8 cellular contexts compared by ENCODE assay signal in the genomic region with DNA sequence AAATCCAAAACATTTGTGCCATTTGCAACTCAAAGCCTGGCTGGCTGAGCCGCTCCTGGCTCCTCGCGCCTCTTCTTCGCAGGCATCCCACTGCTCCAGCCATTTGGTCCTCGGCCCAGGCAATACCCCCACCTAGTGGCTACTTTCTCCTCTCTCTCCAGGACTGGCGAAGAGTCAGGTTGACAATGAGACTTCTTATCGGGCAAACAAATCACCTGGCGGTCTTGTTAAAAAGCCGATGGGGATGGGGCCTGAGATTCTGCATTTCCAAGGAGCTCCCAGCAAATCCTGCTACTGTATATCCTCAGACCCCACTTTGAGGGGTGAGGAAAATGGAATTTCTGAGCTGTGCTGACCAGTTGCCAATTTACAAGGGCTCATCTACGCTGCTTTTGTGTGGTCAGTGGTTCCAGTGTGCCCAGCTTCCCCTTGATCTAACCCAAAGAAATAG.
DNase-seq lines count a peak whose midpoint lies in the region; ATAC-seq and TF ChIP-seq lines count a peak whose summit lies in the region.

No MANE protein-coding gene starts in this region.

- no peak for ATAC-seq in activated CD8-positive, alpha-beta T cell treated with anti-CD3 and anti-CD28 coated beads for 36 hours
- no peak for ATAC-seq in sciatic nerve
- ATAC-seq in GM18867 (IDR thresholded peaks at IDR 0.05; ENCODE audit: unreplicated experiment) = no peak

- H3K36me3 ChIP-seq in left ventricle myocardium inferior = no peaks in the 10 kb centered on the region

- H3K4me1 ChIP-seq in left ventricle myocardium inferior = no peaks in the 10 kb centered on the region

- H3K9me3 Mint-ChIP-seq in activated CD8-positive, alpha-beta T cell treated with anti-CD3 and anti-CD28 coated beads for 36 hours = no peaks in the 10 kb centered on the region
- H3K9me3 Mint-ChIP-seq in T-helper 2 cell treated with Interferon-gamma antibody and Interleukin-4, amounts not matched to agents 5 μg/mL and 100 μg/mL, for 36 hours = no peaks in the 10 kb centered on the region

- H3K27me3 ChIP-seq in left ventricle myocardium inferior (ENCODE audit: low read depth) = peaks cover 90% of the 10 kb centered on the region

- H3K9me3 ChIP-seq in left ventricle myocardium inferior (replicated peaks) = no peaks in the 10 kb centered on the region

- peak; percentile 79 for TF ChIP-seq CTCF in GM12864 (IDR thresholded peaks at IDR 0.05; ENCODE audit: low read depth, low read length, missing control alignments)
- TF ChIP-seq CTCF in activated CD8-positive, alpha-beta T cell treated with anti-CD3 and anti-CD28 coated beads for 36 hours (IDR thresholded peaks at IDR 0.05) = peak; percentile 64
- peak; percentile 78 for TF ChIP-seq CTCF in left ventricle myocardium inferior (IDR thresholded peaks at IDR 0.05; ENCODE audit: borderline replicate concordance)

- H3K36me3 Mint-ChIP-seq in activated CD8-positive, alpha-beta T cell treated with anti-CD3 and anti-CD28 coated beads for 36 hours (ENCODE audit: low read depth) = no peaks in the 10 kb centered on the region
- no peaks in the 10 kb centered on the region for H3K36me3 Mint-ChIP-seq in T-helper 2 cell treated with Interferon-gamma antibody and Interleukin-4, amounts not matched to agents 5 μg/mL and 100 μg/mL, for 36 hours (ENCODE audit: low read depth)

- DNase-seq in AG08396 (ENCODE audit: low spot score) (peak; percentile 68), GM12864 (ENCODE audit: low read depth) (peak; percentile 16), NCI-H146 treated with DMSO at 0.1 percent for 48 hours (lab: John Stamatoyannopoulos, UW; ENCODE audit: unreplicated experiment) (peak; percentile 2), left ventricle myocardium inferior (peak; percentile 26), sciatic nerve (ENCODE audit: low spot score) (peak; percentile 64)
- DNase-seq in activated CD8-positive, alpha-beta T cell treated with anti-CD3 and anti-CD28 coated beads for 36 hours = peak; percentile 48
- DNase-seq in T-helper 2 cell treated with Interferon-gamma antibody and Interleukin-4, amounts not matched to agents 5 μg/mL and 100 μg/mL, for 36 hours (ENCODE audit: low spot score) = no peak

- intact Hi-C loops in activated CD8-positive, alpha-beta T cell treated with anti-CD3 and anti-CD28 coated beads for 36 hours (cut with micrococcal nuclease) = no loop called here
- intact Hi-C loops in left ventricle myocardium inferior (cut with micrococcal nuclease) (no loop called here), sciatic nerve (cut with DNase I) (no loop called here)

- POLR2A ChIA-PET in activated CD8-positive, alpha-beta T cell treated with anti-CD3 and anti-CD28 coated beads for 36 hours (lab: Charles Lee) = no interaction called here

- H3K4me3 Mint-ChIP-seq in activated CD8-positive, alpha-beta T cell treated with anti-CD3 and anti-CD28 coated beads for 36 hours = no peak overlapping the region
- H3K4me3 Mint-ChIP-seq in T-helper 2 cell treated with Interferon-gamma antibody and Interleukin-4, amounts not matched to agents 5 μg/mL and 100 μg/mL, for 36 hours = no peak overlapping the region

- H3K27me3 Mint-ChIP-seq in activated CD8-positive, alpha-beta T cell treated with anti-CD3 and anti-CD28 coated beads for 36 hours = peaks cover 35% of the 10 kb centered on the region
- no peaks in the 10 kb centered on the region for H3K27me3 Mint-ChIP-seq in T-helper 2 cell treated with Interferon-gamma antibody and Interleukin-4, amounts not matched to agents 5 μg/mL and 100 μg/mL, for 36 hours (ENCODE audit: low read depth)

- H3K4me3 ChIP-seq in GM12864 (ENCODE audit: low read depth, low read length) (no peak overlapping the region), left ventricle myocardium inferior (no peak overlapping the region)

- H3K27ac Mint-ChIP-seq in activated CD8-positive, alpha-beta T cell treated with anti-CD3 and anti-CD28 coated beads for 36 hours = no peak overlapping the region
- H3K27ac Mint-ChIP-seq in T-helper 2 cell treated with Interferon-gamma antibody and Interleukin-4, amounts not matched to agents 5 μg/mL and 100 μg/mL, for 36 hours = no peak overlapping the region

- H3K4me1 Mint-ChIP-seq in activated CD8-positive, alpha-beta T cell treated with anti-CD3 and anti-CD28 coated beads for 36 hours (ENCODE audit: low read depth) = peaks cover 4% of the 10 kb centered on the region
- H3K4me1 Mint-ChIP-seq in T-helper 2 cell treated with Interferon-gamma antibody and Interleukin-4, amounts not matched to agents 5 μg/mL and 100 μg/mL, for 36 hours (ENCODE audit: low read depth) = no peaks in the 10 kb centered on the region

- H3K27ac ChIP-seq in left ventricle myocardium inferior (replicated peaks) = no peak overlapping the region

- CTCF ChIA-PET in activated CD8-positive, alpha-beta T cell treated with anti-CD3 and anti-CD28 coated beads for 36 hours (lab: Charles Lee) = interaction anchor here (0.7 to 1.6 kb wide), 7 partner anchors 8 to 79 kb away, joined by 3 to 5 read pairs (median 3); no protein-coding TSS in a partner anchor
